ENCODE assay signal across 1 cellular context in genomic region chr14:21236948-21237797, GRCh38.
TF ChIP-seq lines count a peak whose summit lies in the region.

No MANE protein-coding gene starts in this region.

TF ChIP-seq in GM23338, 12 proteins besides CTCF, POLR2A, EP300 and RAD21:
- TF ChIP-seq EZH2 (IDR thresholded peaks at IDR 0.05; ENCODE audit: low read depth, unreplicated experiment) (no peak), POLR2AphosphoS5 (IDR thresholded peaks at IDR 0.05; ENCODE audit: low read depth) (0 out of 2 replicates have a peak, but pooled peaks have one; percentile 6)
